8 cellular contexts compared by ENCODE assay signal in the genomic region with DNA sequence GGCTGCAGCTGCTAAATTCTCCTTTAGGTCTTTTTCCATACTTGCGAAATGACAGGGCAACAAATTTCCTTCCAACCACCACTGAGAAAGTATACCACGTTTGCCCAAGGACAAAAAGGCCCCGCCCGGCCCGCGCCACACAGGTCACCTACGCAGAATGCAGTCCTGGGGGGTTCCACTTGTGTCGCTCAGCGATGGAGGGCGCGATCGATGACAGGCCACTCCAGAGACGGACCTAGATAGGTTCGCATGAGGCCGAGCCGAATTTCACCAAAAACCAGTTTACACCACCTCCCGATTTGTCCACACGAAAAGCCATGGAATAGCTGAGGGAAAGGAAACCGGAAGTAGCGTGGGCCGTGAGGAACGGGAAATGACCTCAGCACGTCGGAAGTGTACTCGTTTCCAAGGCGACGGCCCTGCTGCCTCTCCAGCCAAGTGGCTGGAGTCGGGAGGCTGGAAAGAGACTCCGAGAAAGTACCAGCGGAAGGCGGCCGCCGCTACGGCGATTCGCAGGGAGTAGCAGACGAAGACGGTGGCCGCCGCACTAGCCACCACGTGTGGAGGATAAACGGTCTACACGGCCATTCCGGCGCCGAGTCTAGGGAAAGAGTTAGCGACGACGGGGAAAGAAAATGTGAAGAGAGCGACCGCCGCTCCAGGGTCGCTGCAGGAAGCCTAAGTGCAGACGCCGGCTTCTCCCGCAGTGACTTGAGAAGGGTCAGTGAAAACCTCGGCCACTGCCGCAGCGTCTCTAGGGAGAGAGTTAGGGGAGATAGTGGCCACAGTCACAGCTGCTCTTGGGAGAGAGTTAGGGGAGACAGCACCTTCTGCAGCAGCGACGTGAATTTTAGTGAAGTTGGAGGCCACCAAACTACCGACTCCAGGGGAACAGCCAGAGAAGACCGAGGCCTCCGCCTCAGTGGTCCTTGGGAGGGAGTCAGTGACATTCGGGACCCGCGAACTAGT. TPM values are rescaled to one million over a fixed set of nuclear protein-coding genes. Genes with fewer than 3 reads are reported as not detected.
A peak's percentile ranks its signal among the peaks of the same experiment; 100 is the strongest.
DNase-seq lines count a peak whose midpoint lies in the region; ATAC-seq and TF ChIP-seq lines count a peak whose summit lies in the region.

A gene (plus strand): TSS at position 398 of the 969 bp plus-strand sequence. CDS start 959 bp downstream, outside the sequence.

- TF ChIP-seq CTCF in ovary (IDR thresholded peaks at IDR 0.05): no peak
- peak in 2 of 6 experiments; percentile 16 to 23 for TF ChIP-seq CTCF in thyroid gland (IDR thresholded peaks at IDR 0.05)

- peak within 1 kb of the TSS; percentile 97 for H3K27ac Mint-ChIP-seq in activated naive CD8-positive, alpha-beta T cell treated with anti-CD3 and anti-CD28 coated beads for 36 hours

- peak; percentile 32 for TF ChIP-seq EP300 in ovary (IDR thresholded peaks at IDR 0.05)

- no peaks in the 10 kb centered on the region for H3K36me3 ChIP-seq in ovary
- H3K36me3 ChIP-seq in thyroid gland: peaks cover 16 to 18% of the 10 kb centered on the region in 2 donors

- H3K4me3 ChIP-seq in GM08714 (ENCODE audit: low read length) (peak within 1 kb of the TSS; percentile 71), ovary (peak within 1 kb of the TSS; percentile 94), thyroid gland (replicated peaks in 1 of 3) (peak within 1 kb of the TSS; percentile 82 to 95 (median 84))

- ATAC-seq in HG02588 (IDR thresholded peaks at IDR 0.05; ENCODE audit: unreplicated experiment): peak; percentile 90
- ATAC-seq in SK-N-SH treated with all-trans-retinoic acid at 6 μM for 48 hours: peak; percentile 91
- peak; percentile 96 for ATAC-seq in Right ventricle myocardium inferior

- no peaks in the 10 kb centered on the region for H3K9me3 Mint-ChIP-seq in activated naive CD8-positive, alpha-beta T cell treated with anti-CD3 and anti-CD28 coated beads for 36 hours

- peak within 1 kb of the TSS; percentile 98 for H3K4me3 Mint-ChIP-seq in activated naive CD8-positive, alpha-beta T cell treated with anti-CD3 and anti-CD28 coated beads for 36 hours

- 0% methylated on average over 67 of the region's 67 CpGs for WGBS in ovary, 3 donors
- 0% methylated on average over 62 to 64 of the region's 67 CpGs for WGBS in thyroid gland, 2 donors

- TF ChIP-seq POLR2A in ovary (IDR thresholded peaks at IDR 0.05) (peak; percentile 88), thyroid gland (IDR thresholded peaks at IDR 0.05) (peak; percentile 14 to 87)

- no peaks in the 10 kb centered on the region for H3K27me3 Mint-ChIP-seq in activated naive CD8-positive, alpha-beta T cell treated with anti-CD3 and anti-CD28 coated beads for 36 hours

- H3K4me1 ChIP-seq in ovary (ENCODE audit: insufficient read depth): peaks cover 4% of the 10 kb centered on the region
- H3K4me1 ChIP-seq in thyroid gland: peaks cover 32 to 35% of the 10 kb centered on the region in 2 donors

- H3K27me3 ChIP-seq in ovary (no peaks in the 10 kb centered on the region), thyroid gland (no peaks in the 10 kb centered on the region)

- peaks cover 31% of the 10 kb centered on the region for H3K4me1 Mint-ChIP-seq in activated naive CD8-positive, alpha-beta T cell treated with anti-CD3 and anti-CD28 coated beads for 36 hours

- H3K9me3 ChIP-seq in ovary (no peaks in the 10 kb centered on the region), thyroid gland (no peaks in the 10 kb centered on the region)

- intact Hi-C loops in Right ventricle myocardium inferior (cut with DNase I): loop anchor here (1.0 to 5.0 kb wide), 3 partner anchors 37 to 292 kb away; a partner anchor contains a TSS
- intact Hi-C loops in ovary (cut with DNase I): loop anchor here in 2 of 4 donors (5.0 to 10.0 kb wide), 3 partner anchors 36 to 291 kb away; a partner anchor contains a TSS
- intact Hi-C loops in thyroid gland (cut with DNase I): loop anchor here (5.0 to 10.0 kb wide), 2 partner anchors 36 to 289 kb away; a partner anchor contains a TSS

- H3K27ac ChIP-seq in ovary (peak within 1 kb of the TSS; percentile 70 to 75), thyroid gland (peak within 1 kb of the TSS; percentile 68 to 89 (median 88))

- DNase-seq in NCI-H1092 (lab: John Stamatoyannopoulos, UW) (peak; percentile 95), Right ventricle myocardium inferior (ENCODE audit: missing footprints) (peak; percentile 95), ovary (peak; percentile 90 to 93 (median 92)), thyroid gland (peak; percentile 93 to 94)
- DNase-seq in activated naive CD8-positive, alpha-beta T cell treated with anti-CD3 and anti-CD28 coated beads for 36 hours: peak; percentile 86

- H3K36me3 Mint-ChIP-seq in activated naive CD8-positive, alpha-beta T cell treated with anti-CD3 and anti-CD28 coated beads for 36 hours: peaks cover 11% of the 10 kb centered on the region

TF ChIP-seq in SK-N-SH treated with all-trans-retinoic acid at 6 μM for 48 hours, 23 proteins besides CTCF, POLR2A, EP300 and RAD21:
- TF ChIP-seq, protein P1, sequence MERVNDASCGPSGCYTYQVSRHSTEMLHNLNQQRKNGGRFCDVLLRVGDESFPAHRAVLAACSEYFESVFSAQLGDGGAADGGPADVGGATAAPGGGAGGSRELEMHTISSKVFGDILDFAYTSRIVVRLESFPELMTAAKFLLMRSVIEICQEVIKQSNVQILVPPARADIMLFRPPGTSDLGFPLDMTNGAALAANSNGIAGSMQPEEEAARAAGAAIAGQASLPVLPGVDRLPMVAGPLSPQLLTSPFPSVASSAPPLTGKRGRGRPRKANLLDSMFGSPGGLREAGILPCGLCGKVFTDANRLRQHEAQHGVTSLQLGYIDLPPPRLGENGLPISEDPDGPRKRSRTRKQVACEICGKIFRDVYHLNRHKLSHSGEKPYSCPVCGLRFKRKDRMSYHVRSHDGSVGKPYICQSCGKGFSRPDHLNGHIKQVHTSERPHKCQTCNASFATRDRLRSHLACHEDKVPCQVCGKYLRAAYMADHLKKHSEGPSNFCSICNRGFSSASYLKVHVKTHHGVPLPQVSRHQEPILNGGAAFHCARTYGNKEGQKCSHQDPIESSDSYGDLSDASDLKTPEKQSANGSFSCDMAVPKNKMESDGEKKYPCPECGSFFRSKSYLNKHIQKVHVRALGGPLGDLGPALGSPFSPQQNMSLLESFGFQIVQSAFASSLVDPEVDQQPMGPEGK (CRISPR knock-in tag; IDR thresholded peaks at IDR 0.05; ENCODE audit: borderline replicate concordance): 0 out of 2 replicates have a peak, but pooled peaks have one; percentile 54
- TF ChIP-seq TOX (CRISPR knock-in tag; IDR thresholded peaks at IDR 0.05; ENCODE audit: borderline replicate concordance): no peak

RNA-seq across cellular contexts. Expression of the gene that starts here (rescaled TPM):
- total RNA-seq in activated naive CD8-positive, alpha-beta T cell treated with anti-CD3 and anti-CD28 coated beads for 36 hours: 1 to 10 TPM; 7.4 to 7.5 TPM
- total RNA-seq in Right ventricle myocardium inferior (4.7 TPM), ovary (10 to 100 TPM; 12.4 to 21.7 (median 14.0) TPM), thyroid gland (10 to 100 TPM; 25.8 to 31.3 (median 30.1) TPM)
- polyA plus RNA-seq in ovary: 10 to 100 TPM in 1 of 2 donors, 1 to 10 TPM in 1; 5.6 to 15.1 TPM

Comparison
In these comparisons a context has a peak if more than half of its experiments do, and no peak if none do; other contexts are left out.
1. Peak in every context shown above with its lines: DNase-seq, ATAC-seq, H3K4me3 ChIP-seq and H3K27ac ChIP-seq.